Comparison of ENCODE assay signal across 1 cellular context in the genomic region with DNA sequence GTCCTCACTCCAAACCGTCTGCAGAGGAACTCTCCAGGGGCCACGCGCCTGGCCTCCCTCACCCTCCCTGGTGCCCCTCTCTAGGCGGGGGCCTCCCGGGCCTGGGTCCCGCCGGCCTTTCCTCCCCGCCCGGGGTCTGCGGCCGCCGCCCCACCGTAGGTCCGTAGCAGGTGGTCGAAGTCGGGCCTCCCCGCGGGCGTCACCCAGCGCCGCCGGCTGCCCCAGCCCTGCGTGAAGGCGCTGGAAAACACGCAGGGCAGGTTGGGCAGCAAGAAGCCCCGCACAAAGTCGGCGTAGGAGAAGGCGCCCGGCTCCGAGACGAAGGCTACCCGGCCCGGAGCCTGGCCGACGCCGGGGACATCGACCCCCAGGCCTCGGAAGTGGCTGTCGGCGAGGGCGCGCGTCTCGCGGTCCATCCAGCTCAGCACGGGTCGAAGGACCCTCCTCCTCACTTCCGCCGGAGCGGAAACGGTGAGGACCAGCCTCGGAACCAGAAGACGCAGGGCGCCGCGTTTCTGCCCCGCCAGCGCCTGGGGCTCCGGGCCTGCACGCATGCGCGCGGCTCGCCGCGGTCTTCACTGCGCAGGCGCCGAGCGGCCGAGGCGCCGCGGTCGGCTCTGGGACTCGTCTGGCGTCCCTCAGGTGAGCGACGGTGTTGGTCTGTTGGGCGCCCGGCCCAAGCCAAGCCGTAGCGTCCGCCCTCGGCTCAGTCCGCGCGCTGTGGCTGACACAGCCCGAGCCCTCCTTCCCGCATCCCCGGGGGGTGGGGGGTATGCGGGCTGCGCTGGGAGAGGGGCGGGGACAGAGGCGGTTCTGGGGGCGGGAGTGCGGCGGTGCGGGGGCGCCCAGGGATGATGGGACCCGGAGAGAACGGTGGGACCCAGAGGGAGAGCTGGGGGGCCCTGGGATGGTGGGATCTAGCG.
TF ChIP-seq lines count a peak whose summit lies in the region.

JMJD4 (minus strand) TSS at position 445 of the 923 bp plus-strand sequence; CDS start at position 416, 29 bp downstream.
SNAP47 (plus strand) TSS at position 578 of the 923 bp plus-strand sequence. CDS start 12,302 bp downstream, outside the sequence.

TF ChIP-seq in WTC11, 78 proteins besides CTCF, POLR2A, EP300 and RAD21 (continued from another document):
- peak; percentile 74; the same call in 1 of the 2 replicates for TF ChIP-seq FOXP4 (CRISPR knock-in tag; IDR thresholded peaks at IDR 0.05)
- no peak for TF ChIP-seq OVOL2 (CRISPR knock-in tag; IDR thresholded peaks at IDR 0.05; ENCODE audit: borderline replicate concordance)
- peak; percentile 85 for TF ChIP-seq CREM (CRISPR knock-in tag; IDR thresholded peaks at IDR 0.05)
- 0 out of 2 replicates have a peak, but pooled peaks have one; percentile 49 for TF ChIP-seq TEAD4 (CRISPR knock-in tag; IDR thresholded peaks at IDR 0.05)
- TF ChIP-seq SMAD3 (CRISPR knock-in tag; IDR thresholded peaks at IDR 0.05; ENCODE audit: borderline replicate concordance) = peak; percentile 54; the same call in 1 of the 2 replicates
- peak; percentile 62 for TF ChIP-seq TEAD1 (CRISPR knock-in tag; IDR thresholded peaks at IDR 0.05)
- peak; percentile 93 for TF ChIP-seq TP53 (CRISPR knock-in tag; IDR thresholded peaks at IDR 0.05)
- TF ChIP-seq TCF7 (CRISPR knock-in tag; IDR thresholded peaks at IDR 0.05; ENCODE audit: low read depth) = no peak
- TF ChIP-seq USF2 (CRISPR knock-in tag; IDR thresholded peaks at IDR 0.05) = peak; percentile 61
- peak; percentile 48; the same call in 1 of the 2 replicates for TF ChIP-seq ESRRA (CRISPR knock-in tag; IDR thresholded peaks at IDR 0.05; ENCODE audit: borderline replicate concordance)
- peak; percentile 61; the same call in 1 of the 2 replicates for TF ChIP-seq PREB (CRISPR knock-in tag; IDR thresholded peaks at IDR 0.05; ENCODE audit: borderline replicate concordance)
- peak; percentile 92 for TF ChIP-seq HMGXB4 (CRISPR knock-in tag; IDR thresholded peaks at IDR 0.05)
- peak; percentile 24; the same call in 1 of the 2 replicates for TF ChIP-seq ZNF232 (CRISPR knock-in tag; IDR thresholded peaks at IDR 0.05)
- peak; percentile 91 for TF ChIP-seq ZBTB43 (CRISPR knock-in tag; IDR thresholded peaks at IDR 0.05)
- TF ChIP-seq GABPB1 (CRISPR knock-in tag; IDR thresholded peaks at IDR 0.05) = peak; percentile 97
- TF ChIP-seq ETV6 (CRISPR knock-in tag; IDR thresholded peaks at IDR 0.05) = peak; percentile 95
- peak; percentile 99 for TF ChIP-seq CBFB (CRISPR knock-in tag; IDR thresholded peaks at IDR 0.05; ENCODE audit: low read depth)
- no peak for TF ChIP-seq NFATC4 (CRISPR knock-in tag; IDR thresholded peaks at IDR 0.05)
- peak; percentile 97 for TF ChIP-seq SP1 (CRISPR knock-in tag; conservative IDR thresholded peaks at IDR 0.05)
- no peak for TF ChIP-seq MXD4 (CRISPR knock-in tag; IDR thresholded peaks at IDR 0.05; ENCODE audit: borderline replicate concordance)
- peak; percentile 87 for TF ChIP-seq FOXK1 (CRISPR knock-in tag; IDR thresholded peaks at IDR 0.05)
- TF ChIP-seq ATF1 (CRISPR knock-in tag; IDR thresholded peaks at IDR 0.05) = peak; percentile 84
- TF ChIP-seq ZBTB21 (CRISPR knock-in tag; IDR thresholded peaks at IDR 0.05; ENCODE audit: borderline replicate concordance) = peak; percentile 95
- no peak for TF ChIP-seq EMX1 (CRISPR knock-in tag; IDR thresholded peaks at IDR 0.05)
- TF ChIP-seq ZNF317 (CRISPR knock-in tag; IDR thresholded peaks at IDR 0.05; ENCODE audit: borderline replicate concordance, low read depth) = 0 out of 2 replicates have a peak, but pooled peaks have one; percentile 43
- TF ChIP-seq NR3C1 (CRISPR knock-in tag; conservative IDR thresholded peaks at IDR 0.05; ENCODE audit: low read depth) = no peak
- TF ChIP-seq CREB1 (CRISPR knock-in tag; IDR thresholded peaks at IDR 0.05) = peak; percentile 57; the same call in 1 of the 2 replicates
- peak; percentile 68 for TF ChIP-seq IRF1 (CRISPR knock-in tag; IDR thresholded peaks at IDR 0.05)
- TF ChIP-seq, protein P1, sequence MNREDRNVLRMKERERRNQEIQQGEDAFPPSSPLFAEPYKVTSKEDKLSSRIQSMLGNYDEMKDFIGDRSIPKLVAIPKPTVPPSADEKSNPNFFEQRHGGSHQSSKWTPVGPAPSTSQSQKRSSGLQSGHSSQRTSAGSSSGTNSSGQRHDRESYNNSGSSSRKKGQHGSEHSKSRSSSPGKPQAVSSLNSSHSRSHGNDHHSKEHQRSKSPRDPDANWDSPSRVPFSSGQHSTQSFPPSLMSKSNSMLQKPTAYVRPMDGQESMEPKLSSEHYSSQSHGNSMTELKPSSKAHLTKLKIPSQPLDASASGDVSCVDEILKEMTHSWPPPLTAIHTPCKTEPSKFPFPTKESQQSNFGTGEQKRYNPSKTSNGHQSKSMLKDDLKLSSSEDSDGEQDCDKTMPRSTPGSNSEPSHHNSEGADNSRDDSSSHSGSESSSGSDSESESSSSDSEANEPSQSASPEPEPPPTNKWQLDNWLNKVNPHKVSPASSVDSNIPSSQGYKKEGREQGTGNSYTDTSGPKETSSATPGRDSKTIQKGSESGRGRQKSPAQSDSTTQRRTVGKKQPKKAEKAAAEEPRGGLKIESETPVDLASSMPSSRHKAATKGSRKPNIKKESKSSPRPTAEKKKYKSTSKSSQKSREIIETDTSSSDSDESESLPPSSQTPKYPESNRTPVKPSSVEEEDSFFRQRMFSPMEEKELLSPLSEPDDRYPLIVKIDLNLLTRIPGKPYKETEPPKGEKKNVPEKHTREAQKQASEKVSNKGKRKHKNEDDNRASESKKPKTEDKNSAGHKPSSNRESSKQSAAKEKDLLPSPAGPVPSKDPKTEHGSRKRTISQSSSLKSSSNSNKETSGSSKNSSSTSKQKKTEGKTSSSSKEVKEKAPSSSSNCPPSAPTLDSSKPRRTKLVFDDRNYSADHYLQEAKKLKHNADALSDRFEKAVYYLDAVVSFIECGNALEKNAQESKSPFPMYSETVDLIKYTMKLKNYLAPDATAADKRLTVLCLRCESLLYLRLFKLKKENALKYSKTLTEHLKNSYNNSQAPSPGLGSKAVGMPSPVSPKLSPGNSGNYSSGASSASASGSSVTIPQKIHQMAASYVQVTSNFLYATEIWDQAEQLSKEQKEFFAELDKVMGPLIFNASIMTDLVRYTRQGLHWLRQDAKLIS (CRISPR knock-in tag; IDR thresholded peaks at IDR 0.05; ENCODE audit: borderline replicate concordance) = peak; percentile 92; the same call in 1 of the 2 replicates
- peak; percentile 98 for TF ChIP-seq KAT7 (CRISPR knock-in tag; IDR thresholded peaks at IDR 0.05; ENCODE audit: borderline replicate concordance)
- TF ChIP-seq, protein P2, sequence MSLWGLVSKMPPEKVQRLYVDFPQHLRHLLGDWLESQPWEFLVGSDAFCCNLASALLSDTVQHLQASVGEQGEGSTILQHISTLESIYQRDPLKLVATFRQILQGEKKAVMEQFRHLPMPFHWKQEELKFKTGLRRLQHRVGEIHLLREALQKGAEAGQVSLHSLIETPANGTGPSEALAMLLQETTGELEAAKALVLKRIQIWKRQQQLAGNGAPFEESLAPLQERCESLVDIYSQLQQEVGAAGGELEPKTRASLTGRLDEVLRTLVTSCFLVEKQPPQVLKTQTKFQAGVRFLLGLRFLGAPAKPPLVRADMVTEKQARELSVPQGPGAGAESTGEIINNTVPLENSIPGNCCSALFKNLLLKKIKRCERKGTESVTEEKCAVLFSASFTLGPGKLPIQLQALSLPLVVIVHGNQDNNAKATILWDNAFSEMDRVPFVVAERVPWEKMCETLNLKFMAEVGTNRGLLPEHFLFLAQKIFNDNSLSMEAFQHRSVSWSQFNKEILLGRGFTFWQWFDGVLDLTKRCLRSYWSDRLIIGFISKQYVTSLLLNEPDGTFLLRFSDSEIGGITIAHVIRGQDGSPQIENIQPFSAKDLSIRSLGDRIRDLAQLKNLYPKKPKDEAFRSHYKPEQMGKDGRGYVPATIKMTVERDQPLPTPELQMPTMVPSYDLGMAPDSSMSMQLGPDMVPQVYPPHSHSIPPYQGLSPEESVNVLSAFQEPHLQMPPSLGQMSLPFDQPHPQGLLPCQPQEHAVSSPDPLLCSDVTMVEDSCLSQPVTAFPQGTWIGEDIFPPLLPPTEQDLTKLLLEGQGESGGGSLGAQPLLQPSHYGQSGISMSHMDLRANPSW (CRISPR knock-in tag; conservative IDR thresholded peaks at IDR 0.05; ENCODE audit: low read depth) = peak; percentile 89; the same call in 1 of the 2 replicates
